Comparison of ENCODE assay signal across 19 cellular contexts in the genomic region with DNA sequence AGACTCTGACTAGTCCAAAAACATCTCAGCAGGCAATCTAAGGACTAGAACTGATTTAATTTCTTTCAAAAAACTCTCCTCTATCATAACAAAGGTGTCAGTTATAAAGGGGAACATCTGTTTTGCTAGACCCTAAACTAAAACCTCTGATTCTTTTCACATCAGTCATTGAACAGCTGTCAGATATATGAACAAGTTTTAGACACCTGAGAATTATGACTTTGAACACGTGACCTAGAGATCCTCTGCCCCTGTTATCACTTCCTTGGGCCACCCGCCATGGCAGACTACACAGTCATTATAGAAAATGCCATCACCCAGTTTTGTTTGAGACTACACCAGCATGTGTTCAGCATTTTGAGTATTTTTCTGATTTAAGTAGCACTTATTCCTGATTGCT.
DNase-seq lines count a peak whose midpoint lies in the region; ATAC-seq and TF ChIP-seq lines count a peak whose summit lies in the region.
"Had no signal": no experiment of that assay in that cellular context is flagged by ENCODE, and none has a peak within 500 bp of the region (broad histone marks: within the 10 kb centered on the region; RNA-seq: fewer than 3 reads in every experiment).

No MANE protein-coding gene starts in this region.

- H3K4me1 ChIP-seq in OCI-LY7 (ENCODE audit: insufficient read depth, low read length, poor library complexity, severe bottlenecking) (no peaks in the 10 kb centered on the region), tibial artery (peaks cover 3 to 38% (median 10%) of the 10 kb centered on the region in 4 donors)
- H3K4me1 ChIP-seq in CD4-positive, alpha-beta memory T cell (ENCODE audit: insufficient read depth, low read length), result no peaks in the 10 kb centered on the region

- H3K27me3 ChIP-seq in tibial artery, result no peaks in the 10 kb centered on the region
- H3K27me3 ChIP-seq in CD4-positive, alpha-beta memory T cell (ENCODE audit: insufficient read depth, low read length), result no peaks in the 10 kb centered on the region

- H3K9me3 Mint-ChIP-seq in chondrocyte (ENCODE audit: low read depth), result peaks cover 3% of the 10 kb centered on the region
- peaks cover 2% of the 10 kb centered on the region for H3K9me3 Mint-ChIP-seq in neural crest cell
- H3K9me3 Mint-ChIP-seq in CD4-positive, alpha-beta memory T cell, result peaks cover 0 to 2% (median 0%) of the 10 kb centered on the region in 8 donors
- H3K9me3 Mint-ChIP-seq: activated naive CD4-positive, alpha-beta T cell treated with anti-CD3 and anti-CD28 coated beads, Interleukin-2, amount 10 ng/mL, durations not matched to agents 7 days and 5 days; activated T-helper 1 cell treated with anti-CD3 and anti-CD28 coated beads, Interleukin-12 subunit alpha, Interleukin-12 subunit beta, Interleukin-2, Interleukin-4 antibody, amounts not matched to agents 30 ng/mL and 10 ng/mL and 1 ng/mL, durations not matched to agents 14 hours and 24 hours and 36 hours; dendritic cell treated with granulocyte-macrophage colony-stimulating factor and Interleukin-4, amounts not matched to agents 40 ng/mL and 50 ng/mL, for 4 days; stimulated activated naive B cell treated with anti-CD40 and anti-IgM and Interleukin-4, amounts not matched to agents 10 μg/mL and 1 μg/mL and 100 μg/mL, for 72 hours; T-helper 2 cell treated with Interferon-gamma antibody and Interleukin-4, amounts not matched to agents 5 μg/mL and 100 μg/mL, for 36 hours had no signal

- H3K36me3 Mint-ChIP-seq in chondrocyte (ENCODE audit: low read depth) (peaks cover 3% of the 10 kb centered on the region), neural crest cell (ENCODE audit: low read depth) (no peaks in the 10 kb centered on the region)
- H3K36me3 Mint-ChIP-seq in CD4-positive, alpha-beta memory T cell, result no peaks in the 10 kb centered on the region
- H3K36me3 Mint-ChIP-seq: activated CD8-positive, alpha-beta memory T cell treated with anti-CD3 and anti-CD28 coated beads, Interleukin-2, amount 10 ng/mL, durations not matched to agents 7 days and 5 days; activated naive CD4-positive, alpha-beta T cell treated with anti-CD3 and anti-CD28 coated beads, Interleukin-2, amount 10 ng/mL, durations not matched to agents 7 days and 5 days; stimulated activated naive B cell treated with anti-CD40 and anti-IgM and Interleukin-4, amounts not matched to agents 10 μg/mL and 1 μg/mL and 100 μg/mL, for 72 hours had no signal

- H3K4me3 ChIP-seq in OCI-LY7 (ENCODE audit: low read depth, low read length, poor library complexity, severe bottlenecking) (no peak overlapping the region), tibial artery (no peak overlapping the region)
- no peak overlapping the region for H3K4me3 ChIP-seq in CD4-positive, alpha-beta memory T cell (ENCODE audit: low read length in 2 of 2)

- no TSS peak for BruUV-seq in OCI-LY7 (replicated peaks; lab: Mats Ljungman, UMichigan)

- no peaks in the 10 kb centered on the region for H3K27me3 Mint-ChIP-seq in chondrocyte (ENCODE audit: low read depth)
- no peaks in the 10 kb centered on the region for H3K27me3 Mint-ChIP-seq in neural crest cell (ENCODE audit: low read depth)
- peaks cover 0 to 1% of the 10 kb centered on the region in 2 donors for H3K27me3 Mint-ChIP-seq in CD4-positive, alpha-beta memory T cell
- H3K27me3 Mint-ChIP-seq: activated CD4-positive, alpha-beta T cell treated with anti-CD3 and anti-CD28 coated beads, Interleukin-2, amount 10 ng/mL, durations not matched to agents 7 days and 5 days; activated CD8-positive, alpha-beta memory T cell treated with anti-CD3 and anti-CD28 coated beads, Interleukin-2, amount 10 ng/mL, durations not matched to agents 7 days and 5 days; activated naive CD4-positive, alpha-beta T cell treated with anti-CD3 and anti-CD28 coated beads, Interleukin-2, amount 10 ng/mL, durations not matched to agents 7 days and 5 days; dendritic cell treated with granulocyte-macrophage colony-stimulating factor and Interleukin-4, amounts not matched to agents 40 ng/mL and 50 ng/mL, for 4 days; stimulated activated naive B cell treated with anti-CD40 and anti-IgM and Interleukin-4, amounts not matched to agents 10 μg/mL and 1 μg/mL and 100 μg/mL, for 72 hours had no signal

- ATAC-seq in HG03045 (IDR thresholded peaks at IDR 0.05; ENCODE audit: unreplicated experiment), result no peak
- ATAC-seq: activated CD8-positive, alpha-beta memory T cell treated with anti-CD3 and anti-CD28 coated beads, Interleukin-2, amount 10 ng/mL, durations not matched to agents 7 days and 5 days; stimulated activated naive B cell treated with anti-CD40 and anti-IgM and Interleukin-4, amounts not matched to agents 10 μg/mL and 1 μg/mL and 100 μg/mL, for 72 hours had no signal

- intact Hi-C loops in OCI-LY7 (cut with micrococcal nuclease; ENCODE audit: unreplicated experiment), result no loop called here
- intact Hi-C loops in tibial artery (cut with DNase I; ENCODE audit: low total_unique reads), result no loop called here
- intact Hi-C loops in CD4-positive, alpha-beta memory T cell (cut with micrococcal nuclease), result no loop called here

- H3K36me3 ChIP-seq in OCI-LY7 (ENCODE audit: insufficient read depth, low read length) (no peaks in the 10 kb centered on the region), tibial artery (no peaks in the 10 kb centered on the region)
- no peaks in the 10 kb centered on the region for H3K36me3 ChIP-seq in CD4-positive, alpha-beta memory T cell (ENCODE audit: insufficient read depth, low read length)

- POLR2A ChIA-PET in OCI-LY7 (lab: Charles Lee), result interaction anchor here (0.6 kb wide), 1 partner anchor 27 kb away, joined by 3 read pairs; no protein-coding TSS in a partner anchor
- POLR2A ChIA-PET in CD4-positive, alpha-beta memory T cell (lab: Charles Lee; ENCODE audit: partially characterized antibody), result no interaction called here

- H2AFZ ChIP-seq in OCI-LY7 (ENCODE audit: low read length), result 0 out of 2 replicates have a peak overlapping the region, but pooled peaks have one; percentile 15

- no peak for TF ChIP-seq CTCF in OCI-LY7 (conservative IDR thresholded peaks at IDR 0.05; ENCODE audit: low read length)
- TF ChIP-seq CTCF in chondrocyte (IDR thresholded peaks at IDR 0.05), result no peak
- TF ChIP-seq CTCF in neural crest cell (conservative IDR thresholded peaks at IDR 0.05), result no peak
- no peak for TF ChIP-seq CTCF in tibial artery (IDR thresholded peaks at IDR 0.05)
- no peak for TF ChIP-seq CTCF in GM13977 (IDR thresholded peaks at IDR 0.05; ENCODE audit: extremely low read depth, insufficient read depth, missing control alignments)

- H4K20me1 ChIP-seq in OCI-LY7 (ENCODE audit: insufficient read depth, low read length), result no peaks in the 10 kb centered on the region

- in situ Hi-C loops in GM13977 (cut with MboI; ENCODE audit: low pct_unique_long_range_greater_than_20kb, low sequenced_read_pairs, unreplicated experiment), result no loop called here

- H3K9me2 ChIP-seq in OCI-LY7 (ENCODE audit: insufficient read depth, low read length), result no peaks in the 10 kb centered on the region

- H3K27ac ChIP-seq in OCI-LY7 (ENCODE audit: low read depth, low read length, poor library complexity, severe bottlenecking) (no peak overlapping the region), tibial artery (peak overlapping the region; percentile 26 to 69)
- H3K27ac ChIP-seq in CD4-positive, alpha-beta memory T cell (ENCODE audit: low read depth, low read length), result no peak overlapping the region

- H3K4me1 Mint-ChIP-seq in chondrocyte (ENCODE audit: low read depth), result peaks cover 57% of the 10 kb centered on the region
- H3K4me1 Mint-ChIP-seq in neural crest cell, result peaks cover 61% of the 10 kb centered on the region
- peaks cover 0 to 6% (median 1%) of the 10 kb centered on the region in 4 donors for H3K4me1 Mint-ChIP-seq in CD4-positive, alpha-beta memory T cell
- H3K4me1 Mint-ChIP-seq: activated CD4-positive, alpha-beta T cell treated with anti-CD3 and anti-CD28 coated beads, Interleukin-2, amount 10 ng/mL, durations not matched to agents 7 days and 5 days; activated CD8-positive, alpha-beta memory T cell treated with anti-CD3 and anti-CD28 coated beads, Interleukin-2, amount 10 ng/mL, durations not matched to agents 7 days and 5 days; activated naive CD4-positive, alpha-beta T cell treated with anti-CD3 and anti-CD28 coated beads, Interleukin-2, amount 10 ng/mL, durations not matched to agents 7 days and 5 days had no signal

- no peaks in the 10 kb centered on the region for H3K79me2 ChIP-seq in OCI-LY7 (ENCODE audit: insufficient read depth, low read depth, low read length)

- DNase-seq in OCI-LY7 (ENCODE audit: low spot score) (no peak), chondrocyte (ENCODE audit: low spot score) (no peak), neural crest cell (ENCODE audit: low read depth, low spot score) (no peak), tibial artery (no peak), GM13977 (ENCODE audit: low spot score) (no peak)
- no peak for DNase-seq in CD4-positive, alpha-beta memory T cell
- DNase-seq: activated CD4-positive, alpha-beta T cell treated with anti-CD3 and anti-CD28 coated beads, Interleukin-2, amount 10 ng/mL, durations not matched to agents 7 days and 5 days; activated CD8-positive, alpha-beta memory T cell treated with anti-CD3 and anti-CD28 coated beads, Interleukin-2, amount 10 ng/mL, durations not matched to agents 7 days and 5 days; activated naive CD4-positive, alpha-beta T cell treated with anti-CD3 and anti-CD28 coated beads, Interleukin-2, amount 10 ng/mL, durations not matched to agents 7 days and 5 days; GF-D8; Karpas-422; NCI-H69; retina; stimulated activated CD4-positive, alpha-beta T cell treated with anti-CD3 and anti-CD28 coated beads, Interleukin-4, amount 100 ng/mL, for 1 hour; stimulated activated naive B cell treated with anti-CD40 and anti-IgM and Interleukin-4, amounts not matched to agents 10 μg/mL and 1 μg/mL and 100 μg/mL, for 72 hours had no signal

- H3K4me3 Mint-ChIP-seq in chondrocyte (ENCODE audit: unreplicated experiment) (no peak overlapping the region), neural crest cell (no peak overlapping the region)
- no peak overlapping the region for H3K4me3 Mint-ChIP-seq in CD4-positive, alpha-beta memory T cell
- H3K4me3 Mint-ChIP-seq: activated CD4-positive, alpha-beta T cell treated with anti-CD3 and anti-CD28 coated beads, Interleukin-2, amount 10 ng/mL, durations not matched to agents 7 days and 5 days; activated CD8-positive, alpha-beta memory T cell treated with anti-CD3 and anti-CD28 coated beads, Interleukin-2, amount 10 ng/mL, durations not matched to agents 7 days and 5 days; activated naive CD4-positive, alpha-beta T cell treated with anti-CD3 and anti-CD28 coated beads, Interleukin-2, amount 10 ng/mL, durations not matched to agents 7 days and 5 days; activated T-helper 1 cell treated with anti-CD3 and anti-CD28 coated beads, Interleukin-12 subunit alpha, Interleukin-12 subunit beta, Interleukin-2, Interleukin-4 antibody, amounts not matched to agents 30 ng/mL and 10 ng/mL and 1 ng/mL, durations not matched to agents 14 hours and 24 hours and 36 hours; dendritic cell treated with granulocyte-macrophage colony-stimulating factor and Interleukin-4, amounts not matched to agents 40 ng/mL and 50 ng/mL, for 4 days; stimulated activated naive B cell treated with anti-CD40 and anti-IgM and Interleukin-4, amounts not matched to agents 10 μg/mL and 1 μg/mL and 100 μg/mL, for 72 hours; T-helper 2 cell treated with Interferon-gamma antibody and Interleukin-4, amounts not matched to agents 5 μg/mL and 100 μg/mL, for 36 hours had no signal

- H3K9me3 ChIP-seq in OCI-LY7 (ENCODE audit: low read length) (no peaks in the 10 kb centered on the region), tibial artery (no peaks in the 10 kb centered on the region)
- H3K9me3 ChIP-seq in CD4-positive, alpha-beta memory T cell (ENCODE audit: control insufficient read depth in 1 of 2, low read length in 2 of 2), result no peaks in the 10 kb centered on the region

- H3K4me2 ChIP-seq in OCI-LY7 (ENCODE audit: low read length), result no peak overlapping the region

- CTCF ChIA-PET in OCI-LY7 (lab: Charles Lee; ENCODE audit: unreplicated experiment), result no interaction called here
- CTCF ChIA-PET in CD4-positive, alpha-beta memory T cell (lab: Charles Lee; ENCODE audit: partially characterized antibody), result no interaction called here

- H3K27ac Mint-ChIP-seq in chondrocyte (ENCODE audit: unreplicated experiment) (peak overlapping the region; percentile 96), neural crest cell (ENCODE audit: unreplicated experiment) (peak overlapping the region; percentile 17)
- no peak overlapping the region for H3K27ac Mint-ChIP-seq in CD4-positive, alpha-beta memory T cell
- H3K27ac Mint-ChIP-seq: activated CD4-positive, alpha-beta T cell treated with anti-CD3 and anti-CD28 coated beads, Interleukin-2, amount 10 ng/mL, durations not matched to agents 7 days and 5 days; activated CD8-positive, alpha-beta memory T cell treated with anti-CD3 and anti-CD28 coated beads, Interleukin-2, amount 10 ng/mL, durations not matched to agents 7 days and 5 days; activated naive CD4-positive, alpha-beta T cell treated with anti-CD3 and anti-CD28 coated beads, Interleukin-2, amount 10 ng/mL, durations not matched to agents 7 days and 5 days; activated T-helper 1 cell treated with anti-CD3 and anti-CD28 coated beads, Interleukin-12 subunit alpha, Interleukin-12 subunit beta, Interleukin-2, Interleukin-4 antibody, amounts not matched to agents 30 ng/mL and 10 ng/mL and 1 ng/mL, durations not matched to agents 14 hours and 24 hours and 36 hours; dendritic cell treated with granulocyte-macrophage colony-stimulating factor and Interleukin-4, amounts not matched to agents 40 ng/mL and 50 ng/mL, for 4 days; stimulated activated naive B cell treated with anti-CD40 and anti-IgM and Interleukin-4, amounts not matched to agents 10 μg/mL and 1 μg/mL and 100 μg/mL, for 72 hours; T-helper 2 cell treated with Interferon-gamma antibody and Interleukin-4, amounts not matched to agents 5 μg/mL and 100 μg/mL, for 36 hours had no signal

Comparison
In these comparisons a context has a peak if more than half of its experiments do, and no peak if none do; other contexts are left out.
1. H3K27ac ChIP-seq: peak in tibial artery (2 of 2); none in OCI-LY7 (single experiment) and CD4-positive, alpha-beta memory T cell (single experiment).
2. H3K27ac Mint-ChIP-seq: peak in chondrocyte (single experiment) and neural crest cell (single experiment); none in CD4-positive, alpha-beta memory T cell (0 of 7).